In genomic region chr4:89929425-89930272, GRCh38 we compare ENCODE assay signal across 9 cellular contexts. TPM values are rescaled to one million over a fixed set of nuclear protein-coding genes. Genes with fewer than 3 reads are reported as not detected.
DNase-seq lines count a peak whose midpoint lies in the region; ATAC-seq and TF ChIP-seq lines count a peak whose summit lies in the region.
"Had no signal": no experiment of that assay in that cellular context is flagged by ENCODE, and none has a peak within 500 bp of the region (broad histone marks: within the 10 kb centered on the region; RNA-seq: fewer than 3 reads in every experiment).

No MANE protein-coding gene starts in this region.

- peak overlapping the region; percentile 53 for H3K27ac Mint-ChIP-seq in T-helper 17 cell

- peak overlapping the region; percentile 5 for H3K4me3 ChIP-seq in retinal pigment epithelial cell (ENCODE audit: low read length)
- H3K4me3 ChIP-seq: BLaER1 had no signal

- peaks cover 14% of the 10 kb centered on the region for H3K4me1 Mint-ChIP-seq in activated T-cell treated with anti-CD3 and anti-CD28 coated beads, Interleukin-2, amount 50 U/mL, for 4 hours (ENCODE audit: low read depth)
- peaks cover 4% of the 10 kb centered on the region for H3K4me1 Mint-ChIP-seq in T-helper 17 cell

- peaks cover 6% of the 10 kb centered on the region for H3K9me3 Mint-ChIP-seq in activated T-cell treated with anti-CD3 and anti-CD28 coated beads, Interleukin-2, amount 50 U/mL, for 4 hours

- ATAC-seq in activated T-cell treated with anti-CD3 and anti-CD28 coated beads, Interleukin-2, amount 50 U/mL, for 4 hours, result peak; percentile 38 to 57
- ATAC-seq in HG02870 (IDR thresholded peaks at IDR 0.05; ENCODE audit: unreplicated experiment) (peak; percentile 64), T-helper 17 cell (peak; percentile 96)

- H3K9me3 ChIP-seq in T-helper 17 cell (ENCODE audit: control insufficient read depth, low read length, poor library complexity, severe bottlenecking), result no peaks in the 10 kb centered on the region
- H3K9me3 ChIP-seq: BLaER1 had no signal

- no peaks in the 10 kb centered on the region for H3K27me3 Mint-ChIP-seq in activated T-cell treated with anti-CD3 and anti-CD28 coated beads, Interleukin-2, amount 50 U/mL, for 4 hours (ENCODE audit: low read depth)
- H3K27me3 Mint-ChIP-seq in T-helper 17 cell, result peaks cover 4% of the 10 kb centered on the region

- no peak for TF ChIP-seq CTCF in retinal pigment epithelial cell (conservative IDR thresholded peaks at IDR 0.05; ENCODE audit: low read depth, low read length)

- no peak for DNase-seq in activated T-cell treated with anti-CD3 and anti-CD28 coated beads, Interleukin-2, amount 50 U/mL, for 4 hours
- DNase-seq in activated T-cell treated with anti-CD3 and anti-CD28 coated beads, Interleukin-2, amount 50 U/mL, for 1 hour, result no peak
- no peak for DNase-seq in T-helper 17 cell
- DNase-seq in retinal pigment epithelial cell (ENCODE audit: low read depth), result peak; percentile 69
- DNase-seq in GM19240 (ENCODE audit: insufficient read length, low spot score), result no peak
- DNase-seq in iPS-NIHi11 (ENCODE audit: low spot score), result no peak
- no peak for DNase-seq in NCI-H2227 (lab: John Stamatoyannopoulos, UW; ENCODE audit: unreplicated experiment)

- H3K4me3 Mint-ChIP-seq in activated T-cell treated with anti-CD3 and anti-CD28 coated beads, Interleukin-2, amount 50 U/mL, for 4 hours, result peak overlapping the region; percentile 39
- H3K4me3 Mint-ChIP-seq in T-helper 17 cell, result peak overlapping the region; percentile 42

- no peaks in the 10 kb centered on the region for H3K36me3 Mint-ChIP-seq in activated T-cell treated with anti-CD3 and anti-CD28 coated beads, Interleukin-2, amount 50 U/mL, for 4 hours (ENCODE audit: insufficient read depth)
- H3K36me3 Mint-ChIP-seq in T-helper 17 cell (ENCODE audit: low read depth), result peaks cover 6% of the 10 kb centered on the region

RNA-seq across cellular contexts. Expression of gene MMRN1, which starts 35.0 kb away (rescaled TPM):
- total RNA-seq in activated T-cell treated with anti-CD3 and anti-CD28 coated beads, Interleukin-2, amount 50 U/mL, for 4 hours, result under 1 TPM; 0.18 to 0.23 (median 0.19) TPM
- 1 to 10 TPM in 1 of 2 donors, under 1 TPM in 1; 0.70 to 6.5 TPM for total RNA-seq in T-helper 17 cell
